ENCODE assay signal across 2 cellular contexts in the genomic region with DNA sequence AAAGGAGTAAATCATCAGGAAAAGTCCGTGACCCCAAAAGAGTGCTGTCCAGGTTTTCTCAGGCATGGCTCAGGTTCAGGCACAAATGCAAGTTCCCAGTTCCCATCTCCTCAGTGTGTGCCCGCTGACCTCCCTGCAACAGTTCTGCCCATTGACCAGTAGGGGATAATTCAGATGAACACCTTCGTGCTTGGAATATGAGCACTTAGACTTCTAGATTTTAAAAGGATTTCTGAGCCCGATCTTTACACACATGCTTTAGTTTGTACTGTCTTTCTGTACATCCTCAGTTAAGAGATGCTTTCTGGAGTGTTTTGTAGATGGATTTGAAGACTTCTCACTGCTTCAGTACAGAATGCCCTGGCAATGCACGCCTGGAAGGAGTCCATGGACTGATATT.
TF ChIP-seq lines count a peak whose summit lies in the region.

No MANE protein-coding gene starts in this region.

TF ChIP-seq in SK-N-SH, 30 proteins besides CTCF, POLR2A, EP300 and RAD21 (continued from another document):
- TF ChIP-seq, protein P1, sequence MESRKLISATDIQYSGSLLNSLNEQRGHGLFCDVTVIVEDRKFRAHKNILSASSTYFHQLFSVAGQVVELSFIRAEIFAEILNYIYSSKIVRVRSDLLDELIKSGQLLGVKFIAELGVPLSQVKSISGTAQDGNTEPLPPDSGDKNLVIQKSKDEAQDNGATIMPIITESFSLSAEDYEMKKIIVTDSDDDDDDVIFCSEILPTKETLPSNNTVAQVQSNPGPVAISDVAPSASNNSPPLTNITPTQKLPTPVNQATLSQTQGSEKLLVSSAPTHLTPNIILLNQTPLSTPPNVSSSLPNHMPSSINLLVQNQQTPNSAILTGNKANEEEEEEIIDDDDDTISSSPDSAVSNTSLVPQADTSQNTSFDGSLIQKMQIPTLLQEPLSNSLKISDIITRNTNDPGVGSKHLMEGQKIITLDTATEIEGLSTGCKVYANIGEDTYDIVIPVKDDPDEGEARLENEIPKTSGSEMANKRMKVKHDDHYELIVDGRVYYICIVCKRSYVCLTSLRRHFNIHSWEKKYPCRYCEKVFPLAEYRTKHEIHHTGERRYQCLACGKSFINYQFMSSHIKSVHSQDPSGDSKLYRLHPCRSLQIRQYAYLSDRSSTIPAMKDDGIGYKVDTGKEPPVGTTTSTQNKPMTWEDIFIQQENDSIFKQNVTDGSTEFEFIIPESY (IDR thresholded peaks at IDR 0.05; ENCODE audit: borderline replicate concordance, low read depth) = no peak
- TF ChIP-seq TAF1 (IDR thresholded peaks at IDR 0.05; ENCODE audit: borderline replicate concordance, low read depth, low read length) (no peak), GATA2 (CRISPR knock-in tag; IDR thresholded peaks at IDR 0.05) (no peak), RFX5 (IDR thresholded peaks at IDR 0.05; ENCODE audit: low read length) (no peak), MXI1 (IDR thresholded peaks at IDR 0.05; ENCODE audit: low read depth, low read length) (no peak), NRF1 (IDR thresholded peaks at IDR 0.05; ENCODE audit: low read depth, low read length) (no peak), POLR2AphosphoS5 (IDR thresholded peaks at IDR 0.05; ENCODE audit: low read depth, low read length) (no peak), RCOR1 (IDR thresholded peaks at IDR 0.05; ENCODE audit: low read length) (no peak), GABPA (IDR thresholded peaks at IDR 0.05; ENCODE audit: low read depth) (no peak), SIN3A (IDR thresholded peaks at IDR 0.05; ENCODE audit: borderline replicate concordance, low read depth, low read length) (no peak)

TF ChIP-seq in SK-N-SH treated with all-trans-retinoic acid at 6 μM for 48 hours, 23 proteins besides CTCF, POLR2A, EP300 and RAD21 (continued from another document):
- TF ChIP-seq, protein P2, sequence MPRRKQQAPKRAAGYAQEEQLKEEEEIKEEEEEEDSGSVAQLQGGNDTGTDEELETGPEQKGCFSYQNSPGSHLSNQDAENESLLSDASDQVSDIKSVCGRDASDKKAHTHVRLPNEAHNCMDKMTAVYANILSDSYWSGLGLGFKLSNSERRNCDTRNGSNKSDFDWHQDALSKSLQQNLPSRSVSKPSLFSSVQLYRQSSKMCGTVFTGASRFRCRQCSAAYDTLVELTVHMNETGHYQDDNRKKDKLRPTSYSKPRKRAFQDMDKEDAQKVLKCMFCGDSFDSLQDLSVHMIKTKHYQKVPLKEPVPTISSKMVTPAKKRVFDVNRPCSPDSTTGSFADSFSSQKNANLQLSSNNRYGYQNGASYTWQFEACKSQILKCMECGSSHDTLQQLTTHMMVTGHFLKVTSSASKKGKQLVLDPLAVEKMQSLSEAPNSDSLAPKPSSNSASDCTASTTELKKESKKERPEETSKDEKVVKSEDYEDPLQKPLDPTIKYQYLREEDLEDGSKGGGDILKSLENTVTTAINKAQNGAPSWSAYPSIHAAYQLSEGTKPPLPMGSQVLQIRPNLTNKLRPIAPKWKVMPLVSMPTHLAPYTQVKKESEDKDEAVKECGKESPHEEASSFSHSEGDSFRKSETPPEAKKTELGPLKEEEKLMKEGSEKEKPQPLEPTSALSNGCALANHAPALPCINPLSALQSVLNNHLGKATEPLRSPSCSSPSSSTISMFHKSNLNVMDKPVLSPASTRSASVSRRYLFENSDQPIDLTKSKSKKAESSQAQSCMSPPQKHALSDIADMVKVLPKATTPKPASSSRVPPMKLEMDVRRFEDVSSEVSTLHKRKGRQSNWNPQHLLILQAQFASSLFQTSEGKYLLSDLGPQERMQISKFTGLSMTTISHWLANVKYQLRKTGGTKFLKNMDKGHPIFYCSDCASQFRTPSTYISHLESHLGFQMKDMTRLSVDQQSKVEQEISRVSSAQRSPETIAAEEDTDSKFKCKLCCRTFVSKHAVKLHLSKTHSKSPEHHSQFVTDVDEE (CRISPR knock-in tag; IDR thresholded peaks at IDR 0.05) = no peak
- TF ChIP-seq ZNF8 (CRISPR knock-in tag; IDR thresholded peaks at IDR 0.05) (no peak), SNAI2 (CRISPR knock-in tag; IDR thresholded peaks at IDR 0.05) (no peak)
- TF ChIP-seq, protein P3, sequence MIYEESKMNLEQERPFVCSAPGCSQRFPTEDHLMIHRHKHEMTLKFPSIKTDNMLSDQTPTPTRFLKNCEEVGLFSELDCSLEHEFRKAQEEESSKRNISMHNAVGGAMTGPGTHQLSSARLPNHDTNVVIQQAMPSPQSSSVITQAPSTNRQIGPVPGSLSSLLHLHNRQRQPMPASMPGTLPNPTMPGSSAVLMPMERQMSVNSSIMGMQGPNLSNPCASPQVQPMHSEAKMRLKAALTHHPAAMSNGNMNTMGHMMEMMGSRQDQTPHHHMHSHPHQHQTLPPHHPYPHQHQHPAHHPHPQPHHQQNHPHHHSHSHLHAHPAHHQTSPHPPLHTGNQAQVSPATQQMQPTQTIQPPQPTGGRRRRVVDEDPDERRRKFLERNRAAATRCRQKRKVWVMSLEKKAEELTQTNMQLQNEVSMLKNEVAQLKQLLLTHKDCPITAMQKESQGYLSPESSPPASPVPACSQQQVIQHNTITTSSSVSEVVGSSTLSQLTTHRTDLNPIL (CRISPR knock-in tag; IDR thresholded peaks at IDR 0.05; ENCODE audit: low read depth) = no peak
